In genomic region chr3:4351164-4351855, GRCh38 we compare ENCODE assay signal across 1 cellular context.
TF ChIP-seq lines count a peak whose summit lies in the region.

No MANE protein-coding gene starts in this region.

TF ChIP-seq in GM23338, 12 proteins besides CTCF, POLR2A, EP300 and RAD21 (continued from another document):
- no peak for TF ChIP-seq ZNF331 (CRISPR knock-in tag; IDR thresholded peaks at IDR 0.05; ENCODE audit: low read depth)
- no peak for TF ChIP-seq ZNF114 (CRISPR knock-in tag; IDR thresholded peaks at IDR 0.05)
- TF ChIP-seq NANOG (IDR thresholded peaks at IDR 0.05; ENCODE audit: borderline replicate concordance) = no peak
- no peak for TF ChIP-seq ETS1 (IDR thresholded peaks at IDR 0.05)
